1 cellular context compared by ENCODE assay signal in genomic region chr4:184733654-184734524, GRCh38.
TF ChIP-seq lines count a peak whose summit lies in the region.

TSS of gene CENPU (minus strand) at chr4:184734096. CDS start at chr4:184734062, 34 bp downstream.

TF ChIP-seq in HepG2, 621 proteins besides CTCF, POLR2A, EP300 and RAD21 (continued from another document and continues in another):
- no peak for TF ChIP-seq ZBTB40 (IDR thresholded peaks at IDR 0.05)
- TF ChIP-seq ZBTB40 (CRISPR knock-in tag; IDR thresholded peaks at IDR 0.05): peak; percentile 91
- peak; percentile 64 for TF ChIP-seq SKI (IDR thresholded peaks at IDR 0.05; ENCODE audit: partially characterized antibody)
- TF ChIP-seq GPBP1L1 (CRISPR knock-in tag; IDR thresholded peaks at IDR 0.05): no peak
- peak; percentile 97 for TF ChIP-seq ZNF883 (CRISPR knock-in tag; IDR thresholded peaks at IDR 0.05; ENCODE audit: not compliant biosample characterization)
- TF ChIP-seq MED13 (CRISPR knock-in tag; IDR thresholded peaks at IDR 0.05): peak; percentile 94
- TF ChIP-seq RNF2 (conservative IDR thresholded peaks at IDR 0.05; ENCODE audit: low read depth): peak; percentile 96
- peak; percentile 85; the same call in 1 of the 2 replicates for TF ChIP-seq ZNF75D (CRISPR knock-in tag; IDR thresholded peaks at IDR 0.05; ENCODE audit: borderline replicate concordance)
- TF ChIP-seq HNF1B (CRISPR knock-in tag; IDR thresholded peaks at IDR 0.05): peak; percentile 99
- peak; percentile 82; the same call in 1 of the 2 replicates for TF ChIP-seq ZNF577 (CRISPR knock-in tag; IDR thresholded peaks at IDR 0.05; ENCODE audit: borderline replicate concordance, low read depth)
- TF ChIP-seq KAT7 (CRISPR knock-in tag; IDR thresholded peaks at IDR 0.05; ENCODE audit: borderline replicate concordance): peak; percentile 83; the same call in 1 of the 2 replicates
- peak; percentile 97 for TF ChIP-seq ZSCAN9 (CRISPR knock-in tag; IDR thresholded peaks at IDR 0.05; ENCODE audit: borderline replicate concordance)
- TF ChIP-seq ZBTB42 (CRISPR knock-in tag; IDR thresholded peaks at IDR 0.05): 0 out of 2 replicates have a peak, but pooled peaks have one; percentile 54
- peak; percentile 82; the same call in 1 of the 2 replicates for TF ChIP-seq ZNF280B (CRISPR knock-in tag; IDR thresholded peaks at IDR 0.05; ENCODE audit: borderline replicate concordance)
- peak; percentile 91; the same call in 1 of the 2 replicates for TF ChIP-seq ZNF205 (CRISPR knock-in tag; IDR thresholded peaks at IDR 0.05)
- peak; percentile 81; the same call in 1 of the 2 replicates for TF ChIP-seq ZNF30 (CRISPR knock-in tag; IDR thresholded peaks at IDR 0.05)
- 0 out of 2 replicates have a peak, but pooled peaks have one; percentile 35 for TF ChIP-seq ZNF841 (CRISPR knock-in tag; IDR thresholded peaks at IDR 0.05; ENCODE audit: borderline replicate concordance)
- TF ChIP-seq FIP1L1 (IDR thresholded peaks at IDR 0.05; ENCODE audit: borderline replicate concordance, insufficient read depth, low read depth, low read length): peak; percentile 81; the same call in 1 of the 2 replicates
- TF ChIP-seq FOXO1 (CRISPR knock-in tag; IDR thresholded peaks at IDR 0.05): peak; percentile 92
- TF ChIP-seq KDM2A (CRISPR knock-in tag; IDR thresholded peaks at IDR 0.05; ENCODE audit: borderline replicate concordance, low read depth): peak; percentile 92
- no peak; the same call in 1 of the 2 replicates for TF ChIP-seq PRDM4 (CRISPR knock-in tag; IDR thresholded peaks at IDR 0.05; ENCODE audit: borderline replicate concordance)
- TF ChIP-seq CC2D1A (CRISPR knock-in tag; IDR thresholded peaks at IDR 0.05): no peak; the same call in 1 of the 2 replicates
- peak; percentile 96; the same call in 1 of the 2 replicates for TF ChIP-seq CENPBD1 (CRISPR knock-in tag; IDR thresholded peaks at IDR 0.05; ENCODE audit: borderline replicate concordance, low read depth)
- TF ChIP-seq ATF7 (IDR thresholded peaks at IDR 0.05): no peak
- no peak for TF ChIP-seq ATF7 (CRISPR knock-in tag; IDR thresholded peaks at IDR 0.05)
- no peak for TF ChIP-seq ZNF790 (CRISPR knock-in tag; IDR thresholded peaks at IDR 0.05; ENCODE audit: borderline replicate concordance)
- peak; percentile 96; the same call in 1 of the 2 replicates for TF ChIP-seq SMAD1 (CRISPR knock-in tag; IDR thresholded peaks at IDR 0.05; ENCODE audit: borderline replicate concordance, low read depth)
- TF ChIP-seq ZNF558 (CRISPR knock-in tag; IDR thresholded peaks at IDR 0.05; ENCODE audit: borderline replicate concordance): peak; percentile 45; the same call in 1 of the 2 replicates
- TF ChIP-seq KDM4B (CRISPR knock-in tag; IDR thresholded peaks at IDR 0.05): peak; percentile 91
- TF ChIP-seq ZNF557 (CRISPR knock-in tag; IDR thresholded peaks at IDR 0.05): peak; percentile 96
- peak; percentile 87 for TF ChIP-seq DR1 (CRISPR knock-in tag; IDR thresholded peaks at IDR 0.05)
- peak; percentile 74 for TF ChIP-seq HNRNPLL (IDR thresholded peaks at IDR 0.05; ENCODE audit: low read depth, low read length, poor library complexity, severe bottlenecking)
- TF ChIP-seq GLMP (CRISPR knock-in tag; IDR thresholded peaks at IDR 0.05; ENCODE audit: borderline replicate concordance): no peak
- peak; percentile 73 for TF ChIP-seq U2AF1 (optimal IDR thresholded peaks at IDR 0.05; ENCODE audit: low read depth, low read length)
- peak; percentile 93 for TF ChIP-seq ZBTB3 (CRISPR knock-in tag; IDR thresholded peaks at IDR 0.05; ENCODE audit: borderline replicate concordance, low read depth)
- no peak for TF ChIP-seq AFF4 (CRISPR knock-in tag; IDR thresholded peaks at IDR 0.05)
- TF ChIP-seq ZNF225 (CRISPR knock-in tag; IDR thresholded peaks at IDR 0.05): peak; percentile 74; the same call in 1 of the 2 replicates
- TF ChIP-seq RARA (CRISPR knock-in tag; IDR thresholded peaks at IDR 0.05): peak; percentile 55
